Comparison of ENCODE assay signal across 8 cellular contexts in genomic region chr1:8516793-8517556, GRCh38.
DNase-seq lines count a peak whose midpoint lies in the region; ATAC-seq lines count a peak whose summit lies in the region.

No MANE protein-coding gene starts in this region.

- no peak for DNase-seq in activated CD8-positive, alpha-beta T cell treated with anti-CD3 and anti-CD28 coated beads, Interleukin-2, amount 10 ng/mL, durations not matched to agents 7 days and 5 days
- DNase-seq in mesenchymal stem cell = no peak
- no peak for DNase-seq in KG1 (lab: John Stamatoyannopoulos, UW)
- DNase-seq in stimulated activated CD8-positive, alpha-beta memory T cell treated with anti-CD3 and anti-CD28 coated beads, Interleukin-4, amount 100 ng/mL, for 48 hours = no peak

- H3K27ac ChIP-seq in BLaER1 (peak overlapping the region; percentile 36; the same call in 1 of the 2 replicates), KOPT-K1 (ENCODE audit: low read depth, low read length, poor library complexity, severe bottlenecking) (peak overlapping the region; percentile 17), mesenchymal stem cell (ENCODE audit: low read length, poor library complexity, severe bottlenecking) (no peak overlapping the region)

- peaks cover 40% of the 10 kb centered on the region for H3K4me1 Mint-ChIP-seq in activated CD8-positive, alpha-beta T cell treated with anti-CD3 and anti-CD28 coated beads, Interleukin-2, amount 10 ng/mL, durations not matched to agents 7 days and 5 days (ENCODE audit: low read depth)

- peak overlapping the region in 1 of 2 experiments; percentile 71 for H3K4ac ChIP-seq in mesenchymal stem cell (ENCODE audit: low read depth in 1 of 2, low read length in 2 of 2)

- peak overlapping the region; percentile 71 for H3K27ac Mint-ChIP-seq in activated CD8-positive, alpha-beta T cell treated with anti-CD3 and anti-CD28 coated beads, Interleukin-2, amount 10 ng/mL, durations not matched to agents 7 days and 5 days

- H2BK120ac ChIP-seq in mesenchymal stem cell (ENCODE audit: low read depth, low read length) = no peak overlapping the region

- H3K14ac ChIP-seq in mesenchymal stem cell (ENCODE audit: low read length in 2 of 2) = no peak overlapping the region

- peaks cover 79% of the 10 kb centered on the region for H4K20me1 ChIP-seq in BLaER1

- no peak overlapping the region for H3K23ac ChIP-seq in mesenchymal stem cell (ENCODE audit: low read length in 2 of 2)

- H2AFZ ChIP-seq in mesenchymal stem cell (ENCODE audit: low read depth, low read length) = no peak overlapping the region

- H3K9me3 Mint-ChIP-seq in activated CD8-positive, alpha-beta T cell treated with anti-CD3 and anti-CD28 coated beads, Interleukin-2, amount 10 ng/mL, durations not matched to agents 7 days and 5 days (ENCODE audit: insufficient read depth) = no peaks in the 10 kb centered on the region

- POLR2A ChIA-PET in activated CD8-positive, alpha-beta T cell treated with anti-CD3 and anti-CD28 coated beads, Interleukin-2, amount 10 ng/mL, durations not matched to agents 7 days and 5 days (lab: Charles Lee) = interaction anchor here (1.1 kb wide), 1 partner anchor 8 kb away, joined by 4 read pairs; no protein-coding TSS in a partner anchor

- H3K79me1 ChIP-seq in mesenchymal stem cell (replicated peaks; ENCODE audit: low read length, poor library complexity, severe bottlenecking) = peaks cover 37% of the 10 kb centered on the region

- H3K4me3 ChIP-seq in BLaER1 (no peak overlapping the region), mesenchymal stem cell (ENCODE audit: insufficient read depth in 1 of 2, low read depth in 1 of 2, low read length in 2 of 2) (no peak overlapping the region)

- no peaks in the 10 kb centered on the region for H3K27me3 Mint-ChIP-seq in activated CD8-positive, alpha-beta T cell treated with anti-CD3 and anti-CD28 coated beads, Interleukin-2, amount 10 ng/mL, durations not matched to agents 7 days and 5 days (ENCODE audit: low read depth)

- H2BK12ac ChIP-seq in mesenchymal stem cell (ENCODE audit: low read length in 2 of 2) = no peak overlapping the region

- H4K8ac ChIP-seq in mesenchymal stem cell (ENCODE audit: low read length) = peak overlapping the region; percentile 69

- H3K9me3 ChIP-seq in BLaER1 = no peaks in the 10 kb centered on the region
- no peaks in the 10 kb centered on the region for H3K9me3 ChIP-seq in KOPT-K1 (ENCODE audit: insufficient read depth, low read length, poor library complexity, severe bottlenecking)
- no peaks in the 10 kb centered on the region for H3K9me3 ChIP-seq in mesenchymal stem cell (ENCODE audit: control insufficient read depth, low read length)

- no peak overlapping the region for H3K4me3 Mint-ChIP-seq in activated CD8-positive, alpha-beta T cell treated with anti-CD3 and anti-CD28 coated beads, Interleukin-2, amount 10 ng/mL, durations not matched to agents 7 days and 5 days

- H3K4me2 ChIP-seq in BLaER1 = peak overlapping the region; percentile 37
- H3K4me2 ChIP-seq in mesenchymal stem cell (ENCODE audit: low read length, poor library complexity, severe bottlenecking) = no peak overlapping the region

- no peak overlapping the region for H3K18ac ChIP-seq in mesenchymal stem cell (ENCODE audit: low read depth in 1 of 2, low read length in 2 of 2)

- no peak overlapping the region for H2BK15ac ChIP-seq in mesenchymal stem cell (ENCODE audit: low read depth, poor library complexity, severe bottlenecking)

- peak; percentile 67 for ATAC-seq in activated CD8-positive, alpha-beta T cell treated with anti-CD3 and anti-CD28 coated beads, Interleukin-2, amount 10 ng/mL, durations not matched to agents 7 days and 5 days
- ATAC-seq in HG03196 (IDR thresholded peaks at IDR 0.05; ENCODE audit: unreplicated experiment) (no peak), GM18868 (IDR thresholded peaks at IDR 0.05; ENCODE audit: unreplicated experiment) (no peak)

- WGBS in mesenchymal stem cell = 96% methylated on average over 4 of the region's 6 CpGs

- H3K27me3 ChIP-seq in BLaER1 (no peaks in the 10 kb centered on the region), mesenchymal stem cell (ENCODE audit: control insufficient read depth in 1 of 2, insufficient read depth in 1 of 2, low read length in 2 of 2) (no peaks in the 10 kb centered on the region)

- no peak overlapping the region; the same call in 1 of the 2 replicates for H3K9ac ChIP-seq in BLaER1
- H3K9ac ChIP-seq in mesenchymal stem cell (ENCODE audit: low read length) = peak overlapping the region; percentile 75

- no peak overlapping the region for H2AK5ac ChIP-seq in mesenchymal stem cell (ENCODE audit: low read length, severe bottlenecking)

- H4K91ac ChIP-seq in mesenchymal stem cell (ENCODE audit: low read length) = no peak overlapping the region

- H3K4me1 ChIP-seq in BLaER1 (peaks cover 40% of the 10 kb centered on the region), mesenchymal stem cell (ENCODE audit: control insufficient read depth, insufficient read depth, low read depth, low read length) (peaks cover 7% of the 10 kb centered on the region)

- peaks cover 5% of the 10 kb centered on the region for H3K36me3 Mint-ChIP-seq in activated CD8-positive, alpha-beta T cell treated with anti-CD3 and anti-CD28 coated beads, Interleukin-2, amount 10 ng/mL, durations not matched to agents 7 days and 5 days (ENCODE audit: low read depth)

- peaks cover 60% of the 10 kb centered on the region for H3K36me3 ChIP-seq in BLaER1
- H3K36me3 ChIP-seq in KOPT-K1 (ENCODE audit: insufficient read depth, low read length) = no peaks in the 10 kb centered on the region
- H3K36me3 ChIP-seq in mesenchymal stem cell (ENCODE audit: control insufficient read depth in 1 of 2, insufficient read depth in 2 of 2, low read depth in 1 of 2, low read length in 2 of 2) = peaks cover 5 to 10% of the 10 kb centered on the region in 2 experiments

- CTCF ChIA-PET in activated CD8-positive, alpha-beta T cell treated with anti-CD3 and anti-CD28 coated beads, Interleukin-2, amount 10 ng/mL, durations not matched to agents 7 days and 5 days (lab: Charles Lee) = interaction anchor here (0.5 to 1.3 kb wide), 7 partner anchors 9 to 332 kb away, joined by 3 to 7 read pairs (median 4); no protein-coding TSS in a partner anchor

- no peak overlapping the region for H2BK5ac ChIP-seq in mesenchymal stem cell (ENCODE audit: low read depth, low read length, poor library complexity, severe bottlenecking)
